Comparison of ENCODE assay signal across 30 cellular contexts in the genomic region with DNA sequence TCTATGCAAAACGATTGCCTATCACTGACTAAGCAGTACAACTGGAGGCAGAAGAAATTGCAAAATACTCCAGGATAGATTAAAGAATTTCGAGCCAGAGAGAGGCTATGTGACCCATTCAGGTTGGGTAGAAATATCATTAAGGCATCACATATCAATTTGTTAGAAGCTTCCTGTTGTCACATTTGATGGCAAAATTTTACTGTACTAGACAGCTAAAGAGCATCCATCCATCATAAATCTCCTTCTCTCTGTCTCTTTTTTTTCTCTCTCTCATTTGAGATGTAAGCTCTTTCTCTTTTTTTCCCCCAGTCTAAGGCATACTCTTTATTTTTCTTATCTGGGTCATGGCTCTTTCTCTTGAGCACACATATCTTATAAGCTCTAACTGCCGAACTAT.
"Had no signal": no experiment of that assay in that cellular context is flagged by ENCODE, and none has a peak within 500 bp of the region (broad histone marks: within the 10 kb centered on the region; RNA-seq: fewer than 3 reads in every experiment).

No MANE protein-coding gene starts in this region.

- H3K36me3 ChIP-seq: ascending aorta, cardiac muscle cell, Peyer's patch, WERI-Rb-1 had no signal

- DNase-seq: activated CD4-positive, alpha-beta T cell treated with anti-CD3 and anti-CD28 coated beads, Interleukin-2, amount 50 U/mL, for 4 hours; activated CD8-positive, alpha-beta T cell treated with anti-CD3 and anti-CD28 coated beads, Interleukin-2, amount 10 ng/mL, durations not matched to agents 7 days and 5 days; activated naive CD4-positive, alpha-beta T cell treated with anti-CD3 and anti-CD28 coated beads, Interleukin-2, amount 10 ng/mL, durations not matched to agents 7 days and 5 days; activated naive CD8-positive, alpha-beta T cell treated with anti-CD3 and anti-CD28 coated beads, Interleukin-2, amount 10 ng/mL, durations not matched to agents 7 days and 5 days; activated T-cell treated with anti-CD3 and anti-CD28 coated beads, Interleukin-2, amount 50 U/mL, for 24 hours; amygdala; NCI-H1092 treated with DMSO at 0.1 percent for 48 hours; NCI-H1417; NCI-H146; NCI-H187; NCI-H2029 treated with DMSO at 0.1 percent for 48 hours; NCI-H2107; NCI-H2171; NCI-H510A; NCI-H526; NCI-H748 treated with DMSO at 0.1 percent for 48 hours; NK-92 treated with Interleukin-12 subunit alpha and Interleukin-12 subunit beta, amount 100 ng/mL, for 24 hours; PC-3; Peyer's patch; RPMI8226; SIG-M5; T-cell; T-helper 17 cell; WERI-Rb-1 had no signal

- H3K27ac Mint-ChIP-seq: activated CD4-positive, alpha-beta T cell treated with anti-CD3 and anti-CD28 coated beads, Interleukin-2, amount 10 ng/mL, durations not matched to agents 24 days and 14 days; activated CD8-positive, alpha-beta T cell treated with anti-CD3 and anti-CD28 coated beads, Interleukin-2, amount 10 ng/mL, durations not matched to agents 7 days and 5 days; activated naive CD4-positive, alpha-beta T cell treated with anti-CD3 and anti-CD28 coated beads, Interleukin-2, amount 10 ng/mL, durations not matched to agents 7 days and 5 days; activated naive CD8-positive, alpha-beta T cell treated with anti-CD3 and anti-CD28 coated beads, Interleukin-2, amount 10 ng/mL, durations not matched to agents 7 days and 5 days; activated T-cell treated with anti-CD3 and anti-CD28 coated beads, Interleukin-2, amount 50 U/mL, for 24 hours; T-cell; T-helper 17 cell had no signal

- H3K4me3 ChIP-seq: ascending aorta, cardiac muscle cell, Peyer's patch had no signal

- ATAC-seq: activated CD8-positive, alpha-beta T cell treated with anti-CD3 and anti-CD28 coated beads, Interleukin-2, amount 10 ng/mL, durations not matched to agents 7 days and 5 days; PC-3; Right ventricle myocardium inferior; SK-N-SH treated with all-trans-retinoic acid at 6 μM for 48 hours; T-cell; T-helper 17 cell had no signal

- H3K27ac ChIP-seq: ascending aorta, cardiac muscle cell, Peyer's patch, WERI-Rb-1 had no signal

- H3K27me3 ChIP-seq: cardiac muscle cell, Peyer's patch had no signal

- H3K4me1 ChIP-seq: ascending aorta, Peyer's patch had no signal

- H3K9me3 ChIP-seq: ascending aorta, Peyer's patch had no signal

- H3K9me3 Mint-ChIP-seq: activated CD4-positive, alpha-beta T cell treated with anti-CD3 and anti-CD28 coated beads, Interleukin-2, amount 10 ng/mL, durations not matched to agents 24 days and 14 days; activated naive CD4-positive, alpha-beta T cell treated with anti-CD3 and anti-CD28 coated beads, Interleukin-2, amount 10 ng/mL, durations not matched to agents 7 days and 5 days; central memory CD8-positive, alpha-beta T cell had no signal

- H3K27me3 Mint-ChIP-seq: activated naive CD4-positive, alpha-beta T cell treated with anti-CD3 and anti-CD28 coated beads, Interleukin-2, amount 10 ng/mL, durations not matched to agents 7 days and 5 days; activated naive CD8-positive, alpha-beta T cell treated with anti-CD3 and anti-CD28 coated beads, Interleukin-2, amount 10 ng/mL, durations not matched to agents 7 days and 5 days; activated T-cell treated with anti-CD3 and anti-CD28 coated beads, Interleukin-2, amount 50 U/mL, for 24 hours had no signal

- H3K36me3 Mint-ChIP-seq: activated naive CD4-positive, alpha-beta T cell treated with anti-CD3 and anti-CD28 coated beads, Interleukin-2, amount 10 ng/mL, durations not matched to agents 7 days and 5 days; activated naive CD8-positive, alpha-beta T cell treated with anti-CD3 and anti-CD28 coated beads, Interleukin-2, amount 10 ng/mL, durations not matched to agents 7 days and 5 days had no signal

- H3K4me1 Mint-ChIP-seq: activated CD4-positive, alpha-beta T cell treated with anti-CD3 and anti-CD28 coated beads, Interleukin-2, amount 10 ng/mL, durations not matched to agents 24 days and 14 days; activated naive CD4-positive, alpha-beta T cell treated with anti-CD3 and anti-CD28 coated beads, Interleukin-2, amount 10 ng/mL, durations not matched to agents 7 days and 5 days; activated naive CD8-positive, alpha-beta T cell treated with anti-CD3 and anti-CD28 coated beads, Interleukin-2, amount 10 ng/mL, durations not matched to agents 7 days and 5 days; central memory CD8-positive, alpha-beta T cell had no signal

- H3K4me3 Mint-ChIP-seq: activated CD4-positive, alpha-beta T cell treated with anti-CD3 and anti-CD28 coated beads, Interleukin-2, amount 10 ng/mL, durations not matched to agents 24 days and 14 days; activated CD8-positive, alpha-beta T cell treated with anti-CD3 and anti-CD28 coated beads, Interleukin-2, amount 10 ng/mL, durations not matched to agents 7 days and 5 days; activated naive CD4-positive, alpha-beta T cell treated with anti-CD3 and anti-CD28 coated beads, Interleukin-2, amount 10 ng/mL, durations not matched to agents 7 days and 5 days; activated naive CD8-positive, alpha-beta T cell treated with anti-CD3 and anti-CD28 coated beads, Interleukin-2, amount 10 ng/mL, durations not matched to agents 7 days and 5 days; activated T-cell treated with anti-CD3 and anti-CD28 coated beads, Interleukin-2, amount 50 U/mL, for 24 hours; central memory CD8-positive, alpha-beta T cell; T-cell; T-helper 17 cell had no signal
